ENCODE assay signal across 9 cellular contexts in genomic region chr5:163508753-163509152, GRCh38. TPM values are rescaled to one million over a fixed set of nuclear protein-coding genes. Genes with fewer than 3 reads are reported as not detected.
A peak's percentile ranks its signal among the peaks of the same experiment; 100 is the strongest.
DNase-seq lines count a peak whose midpoint lies in the region; ATAC-seq and TF ChIP-seq lines count a peak whose summit lies in the region.
"Had no signal": no experiment of that assay in that cellular context is flagged by ENCODE, and none has a peak within 500 bp of the region (broad histone marks: within the 10 kb centered on the region; RNA-seq: fewer than 3 reads in every experiment).

No MANE protein-coding gene starts in this region.

- no peak for DNase-seq in activated naive CD4-positive, alpha-beta T cell treated with anti-CD3 and anti-CD28 coated beads for 36 hours
- DNase-seq in activated naive CD4-positive, alpha-beta T cell (lab: John Stamatoyannopoulos, UW) = no peak
- DNase-seq in ascending aorta (ENCODE audit: low spot score in 2 of 2) = no peak
- DNase-seq in memory B cell (ENCODE audit: low spot score in 2 of 2) = no peak
- DNase-seq in type B pancreatic cell (ENCODE audit: extremely low spot score, unreplicated experiment) = no peak
- DNase-seq in RKO (ENCODE audit: low spot score) = no peak
- no peak for DNase-seq in G401 (ENCODE audit: low spot score)
- no peak for DNase-seq in NCI-H1417 treated with DMSO at 0.1 percent for 48 hours (lab: John Stamatoyannopoulos, UW)
- DNase-seq: NCI-H1092 had no signal

- H3K4me3 ChIP-seq in ascending aorta = peak overlapping the region; percentile 12 to 93

- H3K36me3 ChIP-seq in ascending aorta = peaks cover 1 to 15% of the 10 kb centered on the region in 2 donors

- H3K4me1 ChIP-seq in ascending aorta = peaks cover 0 to 31% of the 10 kb centered on the region in 2 donors

- intact Hi-C loops in activated naive CD4-positive, alpha-beta T cell treated with anti-CD3 and anti-CD28 coated beads for 36 hours (cut with micrococcal nuclease) = no loop called here
- intact Hi-C loops in ascending aorta (cut with DNase I) = no loop called here

- no peak for ATAC-seq in memory B cell (ENCODE audit: low read depth)

- peak overlapping the region in 1 of 2 donors; percentile 68 for H3K27ac ChIP-seq in ascending aorta

- H3K4me3 Mint-ChIP-seq in activated naive CD4-positive, alpha-beta T cell treated with anti-CD3 and anti-CD28 coated beads for 36 hours = peak overlapping the region; percentile 85
- H3K4me3 Mint-ChIP-seq in memory B cell (peak overlapping the region; percentile 75), type B pancreatic cell (peak overlapping the region; percentile 74)

- no peaks in the 10 kb centered on the region for H3K9me3 Mint-ChIP-seq in activated naive CD4-positive, alpha-beta T cell treated with anti-CD3 and anti-CD28 coated beads for 36 hours
- H3K9me3 Mint-ChIP-seq in memory B cell (no peaks in the 10 kb centered on the region), type B pancreatic cell (no peaks in the 10 kb centered on the region)

- CTCF ChIA-PET in activated naive CD4-positive, alpha-beta T cell treated with anti-CD3 and anti-CD28 coated beads for 36 hours (lab: Charles Lee) = interaction anchor here (0.8 to 1.0 kb wide), 2 partner anchors 47 to 50 kb away, joined by 3 read pairs; no protein-coding TSS in a partner anchor

- peaks cover 43% of the 10 kb centered on the region for H3K4me1 Mint-ChIP-seq in activated naive CD4-positive, alpha-beta T cell treated with anti-CD3 and anti-CD28 coated beads for 36 hours (ENCODE audit: low read depth)
- H3K4me1 Mint-ChIP-seq in memory B cell (peaks cover 33% of the 10 kb centered on the region), type B pancreatic cell (ENCODE audit: unreplicated experiment) (peaks cover 31% of the 10 kb centered on the region)

- H3K27ac Mint-ChIP-seq in activated naive CD4-positive, alpha-beta T cell treated with anti-CD3 and anti-CD28 coated beads for 36 hours = peak overlapping the region; percentile 98
- H3K27ac Mint-ChIP-seq in memory B cell = peak overlapping the region; percentile 100
- H3K27ac Mint-ChIP-seq in type B pancreatic cell = peak overlapping the region; percentile 87

- in situ Hi-C loops in G401 (cut with HindIII; ENCODE audit: low sequenced_read_pairs) = no loop called here

- H3K36me3 Mint-ChIP-seq in activated naive CD4-positive, alpha-beta T cell treated with anti-CD3 and anti-CD28 coated beads for 36 hours (ENCODE audit: low read depth) = peaks cover 25% of the 10 kb centered on the region
- H3K36me3 Mint-ChIP-seq in memory B cell (peaks cover 3% of the 10 kb centered on the region), type B pancreatic cell (peaks cover 15% of the 10 kb centered on the region)

- no peaks in the 10 kb centered on the region for H3K27me3 Mint-ChIP-seq in activated naive CD4-positive, alpha-beta T cell treated with anti-CD3 and anti-CD28 coated beads for 36 hours (ENCODE audit: low read depth)
- no peaks in the 10 kb centered on the region for H3K27me3 Mint-ChIP-seq in memory B cell
- no peaks in the 10 kb centered on the region for H3K27me3 Mint-ChIP-seq in type B pancreatic cell

- H3K27me3 ChIP-seq in ascending aorta = no peaks in the 10 kb centered on the region

- H3K9me3 ChIP-seq in ascending aorta = no peaks in the 10 kb centered on the region

- TF ChIP-seq CTCF in ascending aorta (IDR thresholded peaks at IDR 0.05) = no peak
- no peak for TF ChIP-seq CTCF in type B pancreatic cell (conservative IDR thresholded peaks at IDR 0.05)

RNA-seq across cellular contexts. Expression of gene MAT2B, which starts 3.3 kb away (rescaled TPM):
- 10 to 100 TPM; 87.6 to 88.7 TPM for total RNA-seq in activated naive CD4-positive, alpha-beta T cell treated with anti-CD3 and anti-CD28 coated beads for 36 hours
- total RNA-seq in ascending aorta (21.8 TPM), type B pancreatic cell (ENCODE audit: low replicate concordance) (41.2 and 56.4 TPM in 2 replicates)
- total RNA-seq in G401 (2014; rRNA removed; shearing (Covaris generic)) = 39.8 and 46.9 TPM in 2 replicates

RNA-seq across cellular contexts. Expression of gene HMMR, which starts 48.3 kb away (rescaled TPM):
- 10 to 100 TPM; 91.8 to 99.8 TPM for total RNA-seq in activated naive CD4-positive, alpha-beta T cell treated with anti-CD3 and anti-CD28 coated beads for 36 hours
- not detected for total RNA-seq in ascending aorta
- 11.3 and 25.9 TPM in 2 replicates for total RNA-seq in type B pancreatic cell (ENCODE audit: low replicate concordance)
- total RNA-seq in G401 (2014; rRNA removed; shearing (Covaris generic)) = 51.6 and 77.6 TPM in 2 replicates

RNA-seq across cellular contexts. Expression of gene NUDCD2, which starts 48.9 kb away (rescaled TPM):
- total RNA-seq in activated naive CD4-positive, alpha-beta T cell treated with anti-CD3 and anti-CD28 coated beads for 36 hours = 10 to 100 TPM; 51.5 to 55.5 TPM
- total RNA-seq in ascending aorta (4.6 TPM), type B pancreatic cell (ENCODE audit: low replicate concordance) (23.0 and 30.4 TPM in 2 replicates)
- 14.1 and 27.4 TPM in 2 replicates for total RNA-seq in G401 (2014; rRNA removed; shearing (Covaris generic))

Comparison
In these comparisons a context has a peak if more than half of its experiments do, and no peak if none do; other contexts are left out.
1. RNA of gene HMMR, which starts 48.3 kb away (total RNA-seq): 91.8 to 99.8 TPM in activated naive CD4-positive, alpha-beta T cell treated with anti-CD3 and anti-CD28 coated beads for 36 hours, 51.6 to 77.6 TPM in G401 and 11.3 to 25.9 TPM in type B pancreatic cell; not detected in ascending aorta (single experiment); every median in the first group is over 10 times any median in the second.
2. Peak in every context shown above with its lines, with median percentiles within 50 percentile points of each other: H3K27ac Mint-ChIP-seq and H3K4me3 Mint-ChIP-seq.